11 cellular contexts compared by ENCODE assay signal in the genomic region with DNA sequence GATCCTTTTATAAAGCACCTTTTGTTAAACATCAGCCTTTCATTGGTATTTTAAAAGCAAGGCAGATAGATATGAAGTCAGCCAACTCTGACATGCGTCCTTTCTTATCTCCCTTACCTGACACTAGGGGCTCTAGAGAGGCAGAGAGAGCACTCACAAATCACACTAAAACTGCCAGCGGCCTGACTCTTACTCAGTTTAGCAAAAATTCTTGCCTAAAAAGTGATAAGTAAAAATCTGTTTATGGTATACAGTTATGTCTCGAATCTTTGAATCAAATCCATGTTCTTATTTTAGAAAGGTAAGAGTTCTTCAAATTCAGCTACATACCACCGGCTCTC. TPM values are rescaled to one million over a fixed set of nuclear protein-coding genes. Genes with fewer than 3 reads are reported as not detected.
A peak's percentile ranks its signal among the peaks of the same experiment; 100 is the strongest.
DNase-seq lines count a peak whose midpoint lies in the region; ATAC-seq and TF ChIP-seq lines count a peak whose summit lies in the region.
"Had no signal": no experiment of that assay in that cellular context is flagged by ENCODE, and none has a peak within 500 bp of the region (broad histone marks: within the 10 kb centered on the region; RNA-seq: fewer than 3 reads in every experiment).

No MANE protein-coding gene starts in this region.

- CTCF ChIA-PET in WTC11 (lab: Charles Lee) (no interaction called here), T-cell (lab: Charles Lee) (no interaction called here)
- CTCF ChIA-PET in activated CD4-positive, alpha-beta T cell treated with anti-CD3 and anti-CD28 coated beads, Interleukin-2, amount 10 ng/mL, durations not matched to agents 7 days and 5 days (lab: Charles Lee) = no interaction called here

- peak; percentile 48 for DNase-seq in G401 (ENCODE audit: low spot score)
- peak; percentile 9 for DNase-seq in HT-29 (ENCODE audit: low spot score)
- DNase-seq in WTC11 (ENCODE audit: low spot score) = no peak
- no peak for DNase-seq in right lobe of liver
- no peak for DNase-seq in naive thymus-derived CD8-positive, alpha-beta T cell
- no peak for DNase-seq in activated CD4-positive, alpha-beta T cell treated with anti-CD3 and anti-CD28 coated beads, Interleukin-2, amount 10 ng/mL, durations not matched to agents 7 days and 5 days
- no peak for DNase-seq in T-cell
- DNase-seq in activated T-helper 1 cell treated with anti-CD3 and anti-CD28 coated beads, Interleukin-12 subunit alpha, Interleukin-12 subunit beta, Interleukin-2, Interleukin-4 antibody, amounts not matched to agents 30 ng/mL and 10 ng/mL and 1 ng/mL, durations not matched to agents 14 hours and 24 hours and 36 hours (ENCODE audit: low spot score) = no peak
- DNase-seq: head of caudate nucleus, nucleus accumbens, Peyer's patch had no signal

- no peaks in the 10 kb centered on the region for H3K27me3 ChIP-seq in right lobe of liver
- H3K27me3 ChIP-seq: Peyer's patch had no signal

- H3K4me3 ChIP-seq in right lobe of liver = no peak overlapping the region
- H3K4me3 ChIP-seq: Peyer's patch had no signal

- POLR2A ChIA-PET in WTC11 (lab: Charles Lee) (no interaction called here), T-cell (lab: Charles Lee) (no interaction called here)
- POLR2A ChIA-PET in naive thymus-derived CD8-positive, alpha-beta T cell (lab: Charles Lee) = no interaction called here
- POLR2A ChIA-PET in activated CD4-positive, alpha-beta T cell treated with anti-CD3 and anti-CD28 coated beads, Interleukin-2, amount 10 ng/mL, durations not matched to agents 7 days and 5 days (lab: Charles Lee) = no interaction called here

- no peak overlapping the region for H3K4me3 Mint-ChIP-seq in WTC11
- no peak overlapping the region for H3K4me3 Mint-ChIP-seq in naive thymus-derived CD8-positive, alpha-beta T cell
- no peak overlapping the region for H3K4me3 Mint-ChIP-seq in activated CD4-positive, alpha-beta T cell treated with anti-CD3 and anti-CD28 coated beads, Interleukin-2, amount 10 ng/mL, durations not matched to agents 7 days and 5 days
- no peak overlapping the region for H3K4me3 Mint-ChIP-seq in T-cell
- no peak overlapping the region for H3K4me3 Mint-ChIP-seq in activated T-helper 1 cell treated with anti-CD3 and anti-CD28 coated beads, Interleukin-12 subunit alpha, Interleukin-12 subunit beta, Interleukin-2, Interleukin-4 antibody, amounts not matched to agents 30 ng/mL and 10 ng/mL and 1 ng/mL, durations not matched to agents 14 hours and 24 hours and 36 hours

- H3K4me1 Mint-ChIP-seq in WTC11 (peaks cover 9% of the 10 kb centered on the region), T-cell (no peaks in the 10 kb centered on the region)
- no peaks in the 10 kb centered on the region for H3K4me1 Mint-ChIP-seq in naive thymus-derived CD8-positive, alpha-beta T cell
- no peaks in the 10 kb centered on the region for H3K4me1 Mint-ChIP-seq in activated CD4-positive, alpha-beta T cell treated with anti-CD3 and anti-CD28 coated beads, Interleukin-2, amount 10 ng/mL, durations not matched to agents 7 days and 5 days
- H3K4me1 Mint-ChIP-seq in activated T-helper 1 cell treated with anti-CD3 and anti-CD28 coated beads, Interleukin-12 subunit alpha, Interleukin-12 subunit beta, Interleukin-2, Interleukin-4 antibody, amounts not matched to agents 30 ng/mL and 10 ng/mL and 1 ng/mL, durations not matched to agents 14 hours and 24 hours and 36 hours (ENCODE audit: low read depth) = no peaks in the 10 kb centered on the region

- no peaks in the 10 kb centered on the region for H3K9me3 ChIP-seq in right lobe of liver
- H3K9me3 ChIP-seq: Peyer's patch had no signal

- H3K27ac Mint-ChIP-seq in WTC11 (no peak overlapping the region), T-cell (no peak overlapping the region)
- H3K27ac Mint-ChIP-seq in naive thymus-derived CD8-positive, alpha-beta T cell = no peak overlapping the region
- H3K27ac Mint-ChIP-seq in activated CD4-positive, alpha-beta T cell treated with anti-CD3 and anti-CD28 coated beads, Interleukin-2, amount 10 ng/mL, durations not matched to agents 7 days and 5 days = no peak overlapping the region
- no peak overlapping the region for H3K27ac Mint-ChIP-seq in activated T-helper 1 cell treated with anti-CD3 and anti-CD28 coated beads, Interleukin-12 subunit alpha, Interleukin-12 subunit beta, Interleukin-2, Interleukin-4 antibody, amounts not matched to agents 30 ng/mL and 10 ng/mL and 1 ng/mL, durations not matched to agents 14 hours and 24 hours and 36 hours

- H3K9me3 Mint-ChIP-seq in WTC11 (no peaks in the 10 kb centered on the region), T-cell (no peaks in the 10 kb centered on the region)
- H3K9me3 Mint-ChIP-seq in naive thymus-derived CD8-positive, alpha-beta T cell = peaks cover 0 to 4% (median 0%) of the 10 kb centered on the region in 9 donors
- no peaks in the 10 kb centered on the region for H3K9me3 Mint-ChIP-seq in activated CD4-positive, alpha-beta T cell treated with anti-CD3 and anti-CD28 coated beads, Interleukin-2, amount 10 ng/mL, durations not matched to agents 7 days and 5 days
- H3K9me3 Mint-ChIP-seq in activated T-helper 1 cell treated with anti-CD3 and anti-CD28 coated beads, Interleukin-12 subunit alpha, Interleukin-12 subunit beta, Interleukin-2, Interleukin-4 antibody, amounts not matched to agents 30 ng/mL and 10 ng/mL and 1 ng/mL, durations not matched to agents 14 hours and 24 hours and 36 hours = no peaks in the 10 kb centered on the region

- intact Hi-C loops in right lobe of liver (cut with DNase I) = no loop called here
- intact Hi-C loops in activated T-helper 1 cell treated with anti-CD3 and anti-CD28 coated beads, Interleukin-12 subunit alpha, Interleukin-12 subunit beta, Interleukin-2, Interleukin-4 antibody, amounts not matched to agents 30 ng/mL and 10 ng/mL and 1 ng/mL, durations not matched to agents 14 hours and 24 hours and 36 hours (cut with micrococcal nuclease) = no loop called here

- no peaks in the 10 kb centered on the region for H3K4me1 ChIP-seq in right lobe of liver
- H3K4me1 ChIP-seq: Peyer's patch had no signal

- H3K36me3 Mint-ChIP-seq in WTC11 = no peaks in the 10 kb centered on the region
- peaks cover 0 to 2% (median 0%) of the 10 kb centered on the region in 3 donors for H3K36me3 Mint-ChIP-seq in naive thymus-derived CD8-positive, alpha-beta T cell
- H3K36me3 Mint-ChIP-seq in activated CD4-positive, alpha-beta T cell treated with anti-CD3 and anti-CD28 coated beads, Interleukin-2, amount 10 ng/mL, durations not matched to agents 7 days and 5 days (ENCODE audit: low read depth) = no peaks in the 10 kb centered on the region
- no peaks in the 10 kb centered on the region for H3K36me3 Mint-ChIP-seq in T-cell
- no peaks in the 10 kb centered on the region for H3K36me3 Mint-ChIP-seq in activated T-helper 1 cell treated with anti-CD3 and anti-CD28 coated beads, Interleukin-12 subunit alpha, Interleukin-12 subunit beta, Interleukin-2, Interleukin-4 antibody, amounts not matched to agents 30 ng/mL and 10 ng/mL and 1 ng/mL, durations not matched to agents 14 hours and 24 hours and 36 hours (ENCODE audit: low read depth)

- H3K27me3 Mint-ChIP-seq in WTC11 (ENCODE audit: low read depth) = no peaks in the 10 kb centered on the region
- peaks cover 5 to 14% (median 8%) of the 10 kb centered on the region in 5 donors for H3K27me3 Mint-ChIP-seq in naive thymus-derived CD8-positive, alpha-beta T cell
- H3K27me3 Mint-ChIP-seq in activated CD4-positive, alpha-beta T cell treated with anti-CD3 and anti-CD28 coated beads, Interleukin-2, amount 10 ng/mL, durations not matched to agents 7 days and 5 days = peaks cover 8% of the 10 kb centered on the region
- peaks cover 6 to 7% of the 10 kb centered on the region in 2 donors for H3K27me3 Mint-ChIP-seq in T-cell
- H3K27me3 Mint-ChIP-seq in activated T-helper 1 cell treated with anti-CD3 and anti-CD28 coated beads, Interleukin-12 subunit alpha, Interleukin-12 subunit beta, Interleukin-2, Interleukin-4 antibody, amounts not matched to agents 30 ng/mL and 10 ng/mL and 1 ng/mL, durations not matched to agents 14 hours and 24 hours and 36 hours (ENCODE audit: insufficient read depth) = peaks cover 2% of the 10 kb centered on the region

- 88% methylated on average over 4 of the region's 4 CpGs for WGBS in right lobe of liver (ENCODE audit: insufficient coverage, low coverage, low lambda C conversion rate, missing lambda C conversion rate)

- TF ChIP-seq POLR2A in right lobe of liver (IDR thresholded peaks at IDR 0.05) = no peak

- TF ChIP-seq CTCF in WTC11 (IDR thresholded peaks at IDR 0.05) (no peak), right lobe of liver (IDR thresholded peaks at IDR 0.05) (peak in 3 of 4 donors; percentile 10 to 18 (median 13))

- peaks cover 0 to 3% (median 0%) of the 10 kb centered on the region in 4 donors for H3K36me3 ChIP-seq in right lobe of liver
- H3K36me3 ChIP-seq: Peyer's patch had no signal

- ATAC-seq in WTC11 = peak; percentile 90
- no peak for ATAC-seq in right lobe of liver
- ATAC-seq in naive thymus-derived CD8-positive, alpha-beta T cell = no peak
- ATAC-seq in T-cell (replicated peaks in 1 of 4) = no peak

- no peak overlapping the region for H3K27ac ChIP-seq in right lobe of liver
- H3K27ac ChIP-seq: Peyer's patch had no signal

- in situ Hi-C loops in G401 (cut with HindIII; ENCODE audit: low sequenced_read_pairs) = no loop called here

RNA-seq across cellular contexts. Expression of gene TDRD6, which starts 10.4 kb away (rescaled TPM):
- not detected in 2 replicates for total RNA-seq in G401 (2014; rRNA removed; shearing (Covaris generic))
- not detected in 2 replicates for total RNA-seq in HT-29 (2014; rRNA removed; shearing (Covaris generic))
- total RNA-seq in WTC11 (2021) (0.04 to 0.07 TPM in 2 of 3 replicates, not detected in the other), right lobe of liver (1 to 10 TPM in 2 of 6 experiments, under 1 TPM in 4; 0.13 to 1.4 (median 0.72) TPM), T-cell (under 1 TPM in 2 of 5 donors, not detected in 3; 0.03 to 0.20 TPM)
- under 1 TPM; 0.05 to 0.26 TPM for total RNA-seq in naive thymus-derived CD8-positive, alpha-beta T cell
- polyA plus RNA-seq in naive thymus-derived CD8-positive, alpha-beta T cell = not detected
- not detected for total RNA-seq in activated CD4-positive, alpha-beta T cell treated with anti-CD3 and anti-CD28 coated beads, Interleukin-2, amount 10 ng/mL, durations not matched to agents 7 days and 5 days
- not detected in 2 replicates for total RNA-seq in activated T-helper 1 cell treated with anti-CD3 and anti-CD28 coated beads, Interleukin-12 subunit alpha, Interleukin-12 subunit beta, Interleukin-2, Interleukin-4 antibody, amounts not matched to agents 30 ng/mL and 10 ng/mL and 1 ng/mL, durations not matched to agents 14 hours and 24 hours and 36 hours

RNA-seq across cellular contexts. Expression of gene SLC25A27, which starts 24.5 kb away (rescaled TPM):
- not detected in 2 replicates for total RNA-seq in G401 (2014; rRNA removed; shearing (Covaris generic))
- total RNA-seq in HT-29 (2014; rRNA removed; shearing (Covaris generic)) = 4.6 and 5.8 TPM in 2 replicates
- total RNA-seq in WTC11 (2021) (10.9 to 17.1 TPM (median 16.4 TPM) in 3 replicates), right lobe of liver (10 to 100 TPM in 5 of 6 experiments, 1 to 10 TPM in 1; 8.8 to 21.0 (median 14.2) TPM), T-cell (1 to 10 TPM in 2 of 5 donors, under 1 TPM in 3; 0.23 to 2.4 (median 0.85) TPM)
- total RNA-seq in naive thymus-derived CD8-positive, alpha-beta T cell = 1 to 10 TPM; 5.2 to 9.2 TPM
- not detected for polyA plus RNA-seq in naive thymus-derived CD8-positive, alpha-beta T cell
- total RNA-seq in activated CD4-positive, alpha-beta T cell treated with anti-CD3 and anti-CD28 coated beads, Interleukin-2, amount 10 ng/mL, durations not matched to agents 7 days and 5 days = not detected
- total RNA-seq in activated T-helper 1 cell treated with anti-CD3 and anti-CD28 coated beads, Interleukin-12 subunit alpha, Interleukin-12 subunit beta, Interleukin-2, Interleukin-4 antibody, amounts not matched to agents 30 ng/mL and 10 ng/mL and 1 ng/mL, durations not matched to agents 14 hours and 24 hours and 36 hours = not detected in 2 replicates

RNA-seq across cellular contexts. Expression of gene CYP39A1, which starts 24.7 kb away (rescaled TPM):
- not detected in 2 replicates for total RNA-seq in G401 (2014; rRNA removed; shearing (Covaris generic))
- total RNA-seq in HT-29 (2014; rRNA removed; shearing (Covaris generic)) = 0.94 and 1.3 TPM in 2 replicates
- total RNA-seq in WTC11 (2021) (1.3 to 1.6 TPM (median 1.6 TPM) in 3 replicates), right lobe of liver (10 to 100 TPM; 21.2 to 59.7 (median 37.2) TPM), T-cell (not detected)
- total RNA-seq in naive thymus-derived CD8-positive, alpha-beta T cell = not detected
- polyA plus RNA-seq in naive thymus-derived CD8-positive, alpha-beta T cell = not detected
- not detected for total RNA-seq in activated CD4-positive, alpha-beta T cell treated with anti-CD3 and anti-CD28 coated beads, Interleukin-2, amount 10 ng/mL, durations not matched to agents 7 days and 5 days
- total RNA-seq in activated T-helper 1 cell treated with anti-CD3 and anti-CD28 coated beads, Interleukin-12 subunit alpha, Interleukin-12 subunit beta, Interleukin-2, Interleukin-4 antibody, amounts not matched to agents 30 ng/mL and 10 ng/mL and 1 ng/mL, durations not matched to agents 14 hours and 24 hours and 36 hours = not detected in 2 replicates

RNA-seq across cellular contexts. Expression of gene PLA2G7, which starts 57.9 kb away (rescaled TPM):
- total RNA-seq in G401 (2014; rRNA removed; shearing (Covaris generic)) = not detected in 2 replicates
- total RNA-seq in HT-29 (2014; rRNA removed; shearing (Covaris generic)) = not detected in 2 replicates
- 2.3 to 2.4 TPM (median 2.3 TPM) in 3 replicates for total RNA-seq in WTC11 (2021)
- 1 to 10 TPM in 5 of 6 experiments, under 1 TPM in 1; 0.92 to 7.4 (median 1.6) TPM for total RNA-seq in right lobe of liver
- 1 to 10 TPM; 1.9 to 2.1 TPM for total RNA-seq in naive thymus-derived CD8-positive, alpha-beta T cell
- not detected for polyA plus RNA-seq in naive thymus-derived CD8-positive, alpha-beta T cell
- total RNA-seq in activated CD4-positive, alpha-beta T cell treated with anti-CD3 and anti-CD28 coated beads, Interleukin-2, amount 10 ng/mL, durations not matched to agents 7 days and 5 days = not detected
- total RNA-seq in T-cell = under 1 TPM in 1 of 5 donors, not detected in 4; 0.30 TPM
- not detected in 2 replicates for total RNA-seq in activated T-helper 1 cell treated with anti-CD3 and anti-CD28 coated beads, Interleukin-12 subunit alpha, Interleukin-12 subunit beta, Interleukin-2, Interleukin-4 antibody, amounts not matched to agents 30 ng/mL and 10 ng/mL and 1 ng/mL, durations not matched to agents 14 hours and 24 hours and 36 hours

Comparison
In these comparisons a context has a peak if more than half of its experiments do, and no peak if none do; other contexts are left out.
1. DNase-seq: peak in G401 (single experiment) and HT-29 (single experiment); none in WTC11 (single experiment), right lobe of liver (0 of 3), naive thymus-derived CD8-positive, alpha-beta T cell (0 of 10), activated CD4-positive, alpha-beta T cell treated with anti-CD3 and anti-CD28 coated beads, Interleukin-2, amount 10 ng/mL, durations not matched to agents 7 days and 5 days (single experiment), T-cell (0 of 34) and activated T-helper 1 cell treated with anti-CD3 and anti-CD28 coated beads, Interleukin-12 subunit alpha, Interleukin-12 subunit beta, Interleukin-2, Interleukin-4 antibody, amounts not matched to agents 30 ng/mL and 10 ng/mL and 1 ng/mL, durations not matched to agents 14 hours and 24 hours and 36 hours (single experiment).